13 cellular contexts compared by ENCODE assay signal in genomic region chr12:110005319-110005973, GRCh38. TPM values are rescaled to one million over a fixed set of nuclear protein-coding genes. Genes with fewer than 3 reads are reported as not detected.
DNase-seq lines count a peak whose midpoint lies in the region; ATAC-seq and TF ChIP-seq lines count a peak whose summit lies in the region.
"Had no signal": no experiment of that assay in that cellular context is flagged by ENCODE, and none has a peak within 500 bp of the region (broad histone marks: within the 10 kb centered on the region; RNA-seq: fewer than 3 reads in every experiment).

No MANE protein-coding gene starts in this region.

- H3K4me1 ChIP-seq in HAP-1: no peaks in the 10 kb centered on the region; the same call in 1 of the 2 replicates

- H3K4me1 Mint-ChIP-seq in CD4-positive, alpha-beta T cell (ENCODE audit: low read depth): peaks cover 77% of the 10 kb centered on the region

- H3K36me3 ChIP-seq in brain microvascular endothelial cell (replicated peaks) (peaks cover 5% of the 10 kb centered on the region), HAP-1 (replicated peaks) (peaks cover 9% of the 10 kb centered on the region; the same call in 1 of the 2 replicates)
- H3K36me3 ChIP-seq: adrenal gland had no signal

- H3K4me3 Mint-ChIP-seq in CD4-positive, alpha-beta T cell: peak overlapping the region; percentile 85

- in situ Hi-C loops in brain microvascular endothelial cell (cut with HindIII; ENCODE audit: low pct_ligation_motif_present, low sequenced_read_pairs) (no loop called here), HAP-1 (cut with MboI; ENCODE audit: low sequenced_read_pairs) (no loop called here)

- no peaks in the 10 kb centered on the region for H3K9me3 ChIP-seq in CD4-positive, alpha-beta T cell (ENCODE audit: control insufficient read depth, low read length)
- no peaks in the 10 kb centered on the region for H3K9me3 ChIP-seq in HAP-1
- H3K9me3 ChIP-seq: adrenal gland had no signal

- intact Hi-C loops in CD4-positive, alpha-beta T cell (cut with DNase I, micrococcal nuclease): no loop called here
- intact Hi-C loops in left ventricle myocardium superior (cut with micrococcal nuclease): no loop called here

- no peak for DNase-seq in CD4-positive, alpha-beta T cell
- no peak for DNase-seq in activated naive CD4-positive, alpha-beta T cell treated with anti-CD3 and anti-CD28 coated beads, Interleukin-2, amount 50 U/mL, for 72 hours (ENCODE audit: low spot score in 2 of 2)
- DNase-seq in brain microvascular endothelial cell: no peak
- no peak for DNase-seq in left ventricle myocardium superior
- no peak for DNase-seq in hippocampal formation (lab: John Stamatoyannopoulos, UW)
- no peak for DNase-seq in HAP-1 (ENCODE audit: low spot score in 2 of 2)
- DNase-seq: adrenal gland; NCI-H2081 treated with DMSO at 0.1 percent for 48 hours; stimulated activated CD8-positive, alpha-beta memory T cell treated with anti-CD3 and anti-CD28 coated beads, Interleukin-4, amount 100 ng/mL, for 48 hours had no signal

- no peaks in the 10 kb centered on the region for H3K9me3 Mint-ChIP-seq in CD4-positive, alpha-beta T cell
- no peaks in the 10 kb centered on the region for H3K9me3 Mint-ChIP-seq in activated naive CD4-positive, alpha-beta T cell treated with anti-CD3 and anti-CD28 coated beads, Interleukin-2, amount 50 U/mL, for 72 hours

- H3K4me3 ChIP-seq in brain microvascular endothelial cell (ENCODE audit: low read depth, low read length) (no peak overlapping the region), HAP-1 (no peak overlapping the region)
- H3K4me3 ChIP-seq: adrenal gland, SK-N-MC had no signal

- H3K27me3 Mint-ChIP-seq in CD4-positive, alpha-beta T cell: no peaks in the 10 kb centered on the region

- POLR2A ChIA-PET in CD4-positive, alpha-beta T cell (lab: Charles Lee): interaction anchor here (2.1 kb wide), 1 partner anchor 10 kb away, joined by 7 read pairs; no protein-coding TSS in a partner anchor

- CTCF ChIA-PET in CD4-positive, alpha-beta T cell (lab: Charles Lee): interaction anchor here (1.0 to 1.3 kb wide), 2 partner anchors 11 to 25 kb away, joined by 3 read pairs; no protein-coding TSS in a partner anchor

- H3K27ac ChIP-seq in CD4-positive, alpha-beta T cell (ENCODE audit: low read depth, low read length): no peak overlapping the region
- H3K27ac ChIP-seq in brain microvascular endothelial cell: no peak overlapping the region
- H3K27ac ChIP-seq: adrenal gland, epithelial cell of prostate, SK-N-MC had no signal

- peak; percentile 58 for ATAC-seq in CD4-positive, alpha-beta T cell (ENCODE audit: poor library complexity)
- peak; percentile 67 for ATAC-seq in GM19324 (IDR thresholded peaks at IDR 0.05; ENCODE audit: low FRiP score, unreplicated experiment)
- peak; percentile 46 for ATAC-seq in HG03378 (IDR thresholded peaks at IDR 0.05; ENCODE audit: unreplicated experiment)
- peak; percentile 62 to 70 for ATAC-seq in activated naive CD4-positive, alpha-beta T cell treated with anti-CD3 and anti-CD28 coated beads, Interleukin-2, amount 50 U/mL, for 72 hours
- ATAC-seq in left ventricle myocardium superior: no peak

- H3K27ac Mint-ChIP-seq in CD4-positive, alpha-beta T cell: peak overlapping the region; percentile 85
- peak overlapping the region; percentile 65 to 89 for H3K27ac Mint-ChIP-seq in activated naive CD4-positive, alpha-beta T cell treated with anti-CD3 and anti-CD28 coated beads, Interleukin-2, amount 50 U/mL, for 72 hours

- no peaks in the 10 kb centered on the region for H3K27me3 ChIP-seq in CD4-positive, alpha-beta T cell (ENCODE audit: control insufficient read depth, insufficient read depth, low read length)
- H3K27me3 ChIP-seq in brain microvascular endothelial cell (replicated peaks) (no peaks in the 10 kb centered on the region), HAP-1 (ENCODE audit: low read depth) (no peaks in the 10 kb centered on the region)
- H3K27me3 ChIP-seq: adrenal gland had no signal

- H3K36me3 Mint-ChIP-seq in CD4-positive, alpha-beta T cell (ENCODE audit: low read depth): peaks cover 25% of the 10 kb centered on the region
- H3K36me3 Mint-ChIP-seq in activated naive CD4-positive, alpha-beta T cell treated with anti-CD3 and anti-CD28 coated beads, Interleukin-2, amount 50 U/mL, for 72 hours: peaks cover 0 to 17% of the 10 kb centered on the region in 2 donors

- no peak for TF ChIP-seq CTCF in CD4-positive, alpha-beta T cell (IDR thresholded peaks at IDR 0.05)
- TF ChIP-seq CTCF in brain microvascular endothelial cell (IDR thresholded peaks at IDR 0.05; ENCODE audit: low read depth, low read length, missing control alignments): no peak

RNA-seq across cellular contexts. Expression of gene ANKRD13A, which starts 6.2 kb away (rescaled TPM):
- 10 to 100 TPM; 51.6 to 52.3 TPM for total RNA-seq in CD4-positive, alpha-beta T cell
- total RNA-seq in activated naive CD4-positive, alpha-beta T cell treated with anti-CD3 and anti-CD28 coated beads, Interleukin-2, amount 50 U/mL, for 72 hours: 10 to 100 TPM; 64.7 to 65.2 TPM
- 24.4 TPM for total RNA-seq in left ventricle myocardium superior

RNA-seq across cellular contexts. Expression of gene GIT2, which starts 9.3 kb away (rescaled TPM):
- total RNA-seq in CD4-positive, alpha-beta T cell: 10 to 100 TPM; 68.6 to 70.7 TPM
- 10 to 100 TPM; 64.3 to 70.1 TPM for total RNA-seq in activated naive CD4-positive, alpha-beta T cell treated with anti-CD3 and anti-CD28 coated beads, Interleukin-2, amount 50 U/mL, for 72 hours
- 41.4 TPM for total RNA-seq in left ventricle myocardium superior

RNA-seq across cellular contexts. Expression of gene C12orf76, which starts 42.9 kb away (rescaled TPM):
- total RNA-seq in CD4-positive, alpha-beta T cell: 10 to 100 TPM in 1 of 2 experiments, 1 to 10 TPM in 1; 9.8 to 12.6 TPM
- 10 to 100 TPM in 1 of 2 donors, 1 to 10 TPM in 1; 6.4 to 12.7 TPM for total RNA-seq in activated naive CD4-positive, alpha-beta T cell treated with anti-CD3 and anti-CD28 coated beads, Interleukin-2, amount 50 U/mL, for 72 hours
- total RNA-seq in left ventricle myocardium superior: 5.7 TPM
